In the genomic region with DNA sequence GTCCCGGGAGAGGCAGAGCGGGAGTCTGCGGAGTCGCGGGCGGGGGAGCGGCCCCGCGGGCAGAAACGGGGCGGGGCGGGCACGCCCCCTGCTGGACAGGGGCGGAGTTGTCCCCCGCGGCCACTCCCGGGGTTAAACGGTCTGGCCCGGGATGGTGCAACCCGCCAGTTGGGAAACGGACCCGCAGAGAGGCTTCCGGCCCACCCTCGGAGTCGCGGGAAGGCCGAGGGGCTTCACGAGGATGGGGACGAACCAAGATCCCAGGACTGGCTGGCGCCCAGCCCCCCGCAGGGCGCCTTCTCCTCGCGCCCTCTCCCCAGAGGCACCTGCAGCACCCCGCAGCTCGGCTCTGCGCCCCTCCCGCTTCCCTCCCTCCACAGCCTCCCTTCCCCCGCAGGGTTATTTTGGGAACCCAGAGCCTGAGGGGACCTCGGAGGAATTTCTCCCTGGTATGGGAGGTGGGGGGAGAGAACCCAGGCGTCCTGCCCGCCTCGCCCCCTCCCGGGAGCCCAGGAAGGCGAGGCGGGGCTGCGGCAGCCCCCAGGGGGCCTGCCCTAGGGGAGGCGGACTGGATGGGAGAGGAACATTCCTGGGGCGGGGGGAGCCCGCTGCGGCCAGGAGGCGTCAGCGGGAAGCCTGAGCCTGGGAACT, we compare ENCODE assay signal across 8 cellular contexts. TPM values are rescaled to one million over a fixed set of nuclear protein-coding genes. Genes with fewer than 3 reads are reported as not detected.
A peak's percentile ranks its signal among the peaks of the same experiment; 100 is the strongest.
DNase-seq lines count a peak whose midpoint lies in the region; ATAC-seq and TF ChIP-seq lines count a peak whose summit lies in the region.

No MANE protein-coding gene starts in this region.

- peaks cover 12% of the 10 kb centered on the region for H3K4me1 ChIP-seq in ACC112 (ENCODE audit: control insufficient read depth, insufficient read depth, low read length, unreplicated experiment)
- H3K4me1 ChIP-seq in thyroid gland: peaks cover 32 to 54% of the 10 kb centered on the region in 2 donors

- no peak overlapping the region for H2AFZ ChIP-seq in ACC112 (ENCODE audit: low read length, unreplicated experiment)

- peak overlapping the region; percentile 70 for H3K4me3 ChIP-seq in ACC112 (ENCODE audit: low read depth, low read length)
- peak overlapping the region in 1 of 3 donors; percentile 40 for H3K4me3 ChIP-seq in thyroid gland (replicated peaks in 1 of 3)

- ATAC-seq in GM19467 (IDR thresholded peaks at IDR 0.05; ENCODE audit: unreplicated experiment): peak; percentile 35
- peak; percentile 52 for ATAC-seq in omental fat pad (ENCODE audit: low FRiP score)

- no peaks in the 10 kb centered on the region for H3K79me2 ChIP-seq in ACC112 (ENCODE audit: control insufficient read depth, insufficient read depth, low read length, unreplicated experiment)

- H3K27ac ChIP-seq in ACC112 (ENCODE audit: low read depth, low read length) (no peak overlapping the region), thyroid gland (peak overlapping the region in 2 of 3 donors; percentile 57 to 60)

- intact Hi-C loops in thyroid gland (cut with DNase I): no loop called here

- TF ChIP-seq POLR2A in thyroid gland (IDR thresholded peaks at IDR 0.05): no peak

- WGBS in thyroid gland, 2 donors: 0 to 2% methylated on average over 5 to 7 of the region's 53 CpGs

- H3K27me3 ChIP-seq in ACC112 (ENCODE audit: insufficient read depth, low read length) (peaks cover 33% of the 10 kb centered on the region), thyroid gland (peaks cover 27% of the 10 kb centered on the region)

- H3K36me3 ChIP-seq in ACC112 (ENCODE audit: insufficient read depth, low read length): no peaks in the 10 kb centered on the region
- H3K36me3 ChIP-seq in thyroid gland: no peaks in the 10 kb centered on the region

- H3K9me3 ChIP-seq in thyroid gland: no peaks in the 10 kb centered on the region

- peak in 1 of 3 donors; percentile 84 for TF ChIP-seq CTCF in omental fat pad (IDR thresholded peaks at IDR 0.05)
- TF ChIP-seq CTCF in thyroid gland (IDR thresholded peaks at IDR 0.05): peak in 5 of 6 experiments; percentile 48 to 70 (median 52)

- DNase-seq in OCI-M1 (lab: John Stamatoyannopoulos, UW): peak; percentile 87
- peak; percentile 93 for DNase-seq in activated effector memory CD4-positive, alpha-beta T cell treated with anti-CD3 and anti-CD28 coated beads, Interleukin-2, amount 50 U/mL, for 16 hours
- peak; percentile 89 for DNase-seq in germinal center (ENCODE audit: low spot score)
- peak; percentile 48 for DNase-seq in omental fat pad (ENCODE audit: low spot score)
- DNase-seq in thyroid gland: peak; percentile 42 to 50
- no peak for DNase-seq in cortex of kidney (lab: John Stamatoyannopoulos, UW)

RNA-seq across cellular contexts. Expression of a gene that starts 0.9 kb away (rescaled TPM):
- total RNA-seq in omental fat pad (10 to 100 TPM in 3 of 4 donors, 1 to 10 TPM in 1; 9.3 to 53.1 (median 14.0) TPM), thyroid gland (1 to 10 TPM; 2.8 to 8.9 (median 6.6) TPM)

RNA-seq across cellular contexts. Expression of a gene that starts 16.7 kb away (rescaled TPM):
- total RNA-seq in omental fat pad (10 to 100 TPM in 2 of 4 donors, 1 to 10 TPM in 2; 2.1 to 25.9 (median 12.2) TPM), thyroid gland (10 to 100 TPM in 1 of 4 donors, 1 to 10 TPM in 3; 4.3 to 14.8 (median 6.7) TPM)

RNA-seq across cellular contexts. Expression of a gene that starts 20.1 kb away (rescaled TPM):
- total RNA-seq in omental fat pad (1 to 10 TPM; 1.5 to 6.3 (median 3.4) TPM), thyroid gland (10 to 100 TPM in 1 of 4 donors, 1 to 10 TPM in 3; 2.0 to 12.3 (median 4.8) TPM)

RNA-seq across cellular contexts. Expression of a gene that starts 35.3 kb away (rescaled TPM):
- total RNA-seq in omental fat pad (100 to 1,000 TPM; 209 to 411 (median 320) TPM), thyroid gland (100 to 1,000 TPM; 171 to 419 (median 297) TPM)

RNA-seq across cellular contexts. Expression of a gene that starts 59.9 kb away (rescaled TPM):
- total RNA-seq in omental fat pad (10 to 100 TPM in 3 of 4 donors, 1 to 10 TPM in 1; 8.5 to 33.3 (median 17.7) TPM), thyroid gland (10 to 100 TPM; 35.5 to 77.8 (median 37.5) TPM)
